ENCODE assay signal across 8 cellular contexts in genomic region chr11:118359295-118359958, GRCh38.
A peak's percentile ranks its signal among the peaks of the same experiment; 100 is the strongest.
DNase-seq lines count a peak whose midpoint lies in the region; ATAC-seq and TF ChIP-seq lines count a peak whose summit lies in the region.

Gene UBE4A (plus strand): TSS chr11:118359600. CDS start chr11:118365081, 5,481 bp downstream.

- no peak for TF ChIP-seq CTCF in AG04449 (IDR thresholded peaks at IDR 0.05; ENCODE audit: insufficient read depth, low read length, missing control alignments)

- CTCF ChIA-PET in AG04449 (lab: Yijun Ruan, JAX), result interaction anchor here (0.8 to 1.0 kb wide), 2 partner anchors 8 to 161 kb away, joined by 3 to 4 read pairs; no protein-coding TSS in a partner anchor

- ATAC-seq in GM18909 (IDR thresholded peaks at IDR 0.05; ENCODE audit: poor library complexity, unreplicated experiment) (peak; percentile 94), HG03280 (IDR thresholded peaks at IDR 0.05; ENCODE audit: unreplicated experiment) (peak; percentile 97)
- ATAC-seq in activated CD4-positive, CD25-positive, alpha-beta regulatory T cell treated with anti-CD3 and anti-CD28 coated beads, Interleukin-2, amount 50 U/mL, for 24 hours, result peak; percentile 94 to 97

- POLR2A ChIA-PET in AG04449 (lab: Yijun Ruan, JAX), result no interaction called here

- peak within 1 kb of the TSS; percentile 93 for H3K4me3 ChIP-seq in AG04449 (ENCODE audit: low read depth, low read length)

- DNase-seq in AG04449 (ENCODE audit: low read depth, low spot score) (peak; percentile 47), NCI-H446 treated with DMSO at 0.1 percent for 48 hours (lab: John Stamatoyannopoulos, UW) (peak; percentile 90), cerebellar cortex (ENCODE audit: low spot score) (peak; percentile 94), islet precursor cell (peak; percentile 94)
- peak; percentile 96 to 99 (median 98) for DNase-seq in stimulated activated CD4-positive, alpha-beta T cell treated with anti-CD3 and anti-CD28 coated beads, Interleukin-12 subunit alpha, Interleukin-12 subunit beta, amount 100 ng/mL, for 48 hours (ENCODE audit: low read depth in 2 of 3, low spot score in 1 of 3)

Comparison
In these comparisons a context has a peak if more than half of its experiments do, and no peak if none do; other contexts are left out.
1. Peak in every context shown above with its lines: DNase-seq, ATAC-seq and H3K4me3 ChIP-seq.
2. DNase-seq: peak in every context shown above with its lines; median percentile 98 in stimulated activated CD4-positive, alpha-beta T cell treated with anti-CD3 and anti-CD28 coated beads, Interleukin-12 subunit alpha, Interleukin-12 subunit beta, amount 100 ng/mL, for 48 hours; 94 in cerebellar cortex; 94 in islet precursor cell; 90 in NCI-H446 treated with DMSO at 0.1 percent for 48 hours; 47 in AG04449.